Comparison of ENCODE assay signal across 25 cellular contexts in genomic region chr5:40599676-40600075, GRCh38.
"Had no signal": no experiment of that assay in that cellular context is flagged by ENCODE, and none has a peak within 500 bp of the region (broad histone marks: within the 10 kb centered on the region; RNA-seq: fewer than 3 reads in every experiment).

No MANE protein-coding gene starts in this region.

- H3K27ac Mint-ChIP-seq: activated CD4-positive, alpha-beta memory T cell treated with anti-CD3 and anti-CD28 coated beads for 36 hours; activated CD8-positive, alpha-beta memory T cell treated with anti-CD3 and anti-CD28 coated beads, Interleukin-2, amount 10 ng/mL, durations not matched to agents 7 days and 5 days; activated T-helper 2 cell treated with anti-CD3 and anti-CD28 coated beads, Interferon-gamma antibody, Interleukin-2, Interleukin-4, amounts not matched to agents 10 μg/mL and 5 μg/mL and 100 μg/mL, durations not matched to agents 14 hours and 24 hours and 36 hours; natural killer cell treated with Interleukin-12 subunit alpha and Interleukin-12 subunit beta and Interleukin-15 and Interleukin-18, amount 100 ng/mL, for 72 hours; T-helper 1 cell treated with Interleukin-12 subunit alpha and Interleukin-12 subunit beta and Interleukin-4 antibody, amounts not matched to agents 30 μg/mL and 1 μg/mL, for 36 hours had no signal

- H3K27me3 Mint-ChIP-seq: activated CD4-positive, alpha-beta memory T cell treated with anti-CD3 and anti-CD28 coated beads for 36 hours; activated CD8-positive, alpha-beta memory T cell treated with anti-CD3 and anti-CD28 coated beads, Interleukin-2, amount 10 ng/mL, durations not matched to agents 7 days and 5 days had no signal

- H2AFZ ChIP-seq: hepatocyte had no signal

- H3K27me3 ChIP-seq: foreskin keratinocyte, hepatocyte, neutrophil, ovary, right atrium auricular region, stomach, suprapubic skin, tibial nerve, uterus had no signal

- H3K36me3 Mint-ChIP-seq: activated CD4-positive, alpha-beta memory T cell treated with anti-CD3 and anti-CD28 coated beads for 36 hours had no signal

- FAIRE-seq: endometrium had no signal

- H3K27ac ChIP-seq: foreskin keratinocyte, hepatocyte, left lung, neutrophil, ovary, prostate gland, right atrium auricular region, stomach, suprapubic skin, tibial nerve, uterus had no signal

- H3K9me3 ChIP-seq: left lung, neutrophil, ovary, prostate gland, right atrium auricular region, stomach, suprapubic skin, tibial nerve, uterus had no signal

- H3K4me3 ChIP-seq: hepatocyte, left lung, ovary, prostate gland, right atrium auricular region, stomach, suprapubic skin, tibial nerve, uterus had no signal

- H3K4me3 Mint-ChIP-seq: activated CD4-positive, alpha-beta memory T cell treated with anti-CD3 and anti-CD28 coated beads for 36 hours; activated CD8-positive, alpha-beta memory T cell treated with anti-CD3 and anti-CD28 coated beads, Interleukin-2, amount 10 ng/mL, durations not matched to agents 7 days and 5 days; immature natural killer cell; natural killer cell treated with Interleukin-12 subunit alpha and Interleukin-12 subunit beta and Interleukin-15 and Interleukin-18, amount 100 ng/mL, for 72 hours; T-helper 1 cell treated with Interleukin-12 subunit alpha and Interleukin-12 subunit beta and Interleukin-4 antibody, amounts not matched to agents 30 μg/mL and 1 μg/mL, for 36 hours had no signal

- H3K79me2 ChIP-seq: hepatocyte had no signal

- H3K4me2 ChIP-seq: hepatocyte had no signal

- H3K36me3 ChIP-seq: left lung, neutrophil, ovary, prostate gland, right atrium auricular region, stomach, suprapubic skin, tibial nerve, uterus had no signal

- ATAC-seq: activated CD8-positive, alpha-beta memory T cell treated with anti-CD3 and anti-CD28 coated beads, Interleukin-2, amount 10 ng/mL, durations not matched to agents 7 days and 5 days; foreskin keratinocyte; left lung; natural killer cell treated with Interleukin-12 subunit alpha and Interleukin-12 subunit beta and Interleukin-15 and Interleukin-18, amount 100 ng/mL, for 72 hours had no signal

- H3K4me1 ChIP-seq: left lung, prostate gland, right atrium auricular region, suprapubic skin, tibial nerve, uterus had no signal

- H3K9me3 Mint-ChIP-seq: activated CD4-positive, alpha-beta memory T cell treated with anti-CD3 and anti-CD28 coated beads for 36 hours; activated T-helper 2 cell treated with anti-CD3 and anti-CD28 coated beads, Interferon-gamma antibody, Interleukin-2, Interleukin-4, amounts not matched to agents 10 μg/mL and 5 μg/mL and 100 μg/mL, durations not matched to agents 14 hours and 24 hours and 36 hours; immature natural killer cell; natural killer cell treated with Interleukin-12 subunit alpha and Interleukin-12 subunit beta and Interleukin-15 and Interleukin-18, amount 100 ng/mL, for 72 hours; T-helper 1 cell treated with Interleukin-12 subunit alpha and Interleukin-12 subunit beta and Interleukin-4 antibody, amounts not matched to agents 30 μg/mL and 1 μg/mL, for 36 hours had no signal

- DNase-seq: activated CD4-positive, alpha-beta memory T cell treated with anti-CD3 and anti-CD28 coated beads for 36 hours; activated CD4-positive, alpha-beta T cell treated with anti-CD3 and anti-CD28 coated beads for 48 hours; activated CD4-positive, CD25-positive, alpha-beta regulatory T cell; activated CD8-positive, alpha-beta memory T cell treated with anti-CD3 and anti-CD28 coated beads, Interleukin-2, amount 10 ng/mL, durations not matched to agents 7 days and 5 days; activated naive CD4-positive, alpha-beta T cell; activated T-cell treated with anti-CD3 and anti-CD28 coated beads, Interleukin-2, amount 50 U/mL, for 1 hour; effector CD4-positive, alpha-beta T cell; foreskin keratinocyte; immature natural killer cell; kidney glomerular epithelial cell; left lung; ovary; stimulated activated CD4-positive, alpha-beta T cell treated with anti-CD3 and anti-CD28 coated beads, Interleukin-4, amount 100 ng/mL, for 24 hours; stomach; uterus had no signal
